Comparison of ENCODE assay signal across 8 cellular contexts in genomic region chr1:38872401-38873026, GRCh38. TPM values are rescaled to one million over a fixed set of nuclear protein-coding genes. Genes with fewer than 3 reads are reported as not detected.
DNase-seq lines count a peak whose midpoint lies in the region; ATAC-seq lines count a peak whose summit lies in the region.

No MANE protein-coding gene starts in this region.

- WGBS in thymus = 7% methylated on average over 25 of the region's 25 CpGs

- H3K4me3 ChIP-seq in duodenal mucosa (ENCODE audit: low read depth in 1 of 2, low read length in 2 of 2) (peak overlapping the region; percentile 85 to 95), mononuclear cell (ENCODE audit: low read length) (peak overlapping the region; percentile 79), thymus (ENCODE audit: low read length) (peak overlapping the region; percentile 79)

- DNase-seq in AG08396 (ENCODE audit: low spot score) (peak; percentile 36), T-helper 9 cell (peak; percentile 7), retina (no peak)

- H3K36me3 ChIP-seq in duodenal mucosa (ENCODE audit: control insufficient read depth in 1 of 2, insufficient read depth in 2 of 2, low read length in 2 of 2) (no peaks in the 10 kb centered on the region), thymus (ENCODE audit: control insufficient read depth, insufficient read depth) (peaks cover 4% of the 10 kb centered on the region)

- ATAC-seq in GM19328 (IDR thresholded peaks at IDR 0.05; ENCODE audit: unreplicated experiment) (peak; percentile 4), HG03378 (IDR thresholded peaks at IDR 0.05; ENCODE audit: unreplicated experiment) (peak; percentile 18)

- H3K27ac ChIP-seq in duodenal mucosa (ENCODE audit: low read depth, low read length) (peak overlapping the region; percentile 27), thymus (ENCODE audit: low read depth) (peak overlapping the region; percentile 62)

- H3K9ac ChIP-seq in duodenal mucosa (ENCODE audit: low read depth in 1 of 2, low read length in 2 of 2) = peak overlapping the region; percentile 70 to 73

- H3K9me3 ChIP-seq in duodenal mucosa (ENCODE audit: control insufficient read depth in 1 of 2, low read length in 2 of 2) (no peaks in the 10 kb centered on the region), mononuclear cell (ENCODE audit: low read depth, low read length) (no peaks in the 10 kb centered on the region), thymus (ENCODE audit: control insufficient read depth) (no peaks in the 10 kb centered on the region)

- H3K4me1 ChIP-seq in duodenal mucosa (ENCODE audit: control insufficient read depth in 1 of 2, insufficient read depth in 2 of 2, low read length in 2 of 2) = peaks cover 11 to 18% of the 10 kb centered on the region in 2 donors
- H3K4me1 ChIP-seq in mononuclear cell (ENCODE audit: insufficient read depth, low read length) = peaks cover 26% of the 10 kb centered on the region
- peaks cover 4% of the 10 kb centered on the region for H3K4me1 ChIP-seq in thymus (ENCODE audit: control insufficient read depth, insufficient read depth, low read length)

- H3K27me3 ChIP-seq in duodenal mucosa (ENCODE audit: control insufficient read depth in 1 of 2, insufficient read depth in 2 of 2, low read length in 2 of 2) (no peaks in the 10 kb centered on the region), mononuclear cell (ENCODE audit: insufficient read depth, low read length) (no peaks in the 10 kb centered on the region), thymus (ENCODE audit: control insufficient read depth, insufficient read depth) (no peaks in the 10 kb centered on the region)

RNA-seq across cellular contexts. Expression of gene MYCBP, which starts 0.6 kb away (rescaled TPM):
- 5.6 TPM for total RNA-seq in mononuclear cell
- polyA plus RNA-seq in thymus = 15.6 TPM

RNA-seq across cellular contexts. Expression of gene GJA9, which starts 8.9 kb away (rescaled TPM):
- total RNA-seq in mononuclear cell = not detected
- polyA plus RNA-seq in thymus = 0.11 TPM

RNA-seq across cellular contexts. Expression of gene RRAGC, which starts 12.9 kb away (rescaled TPM):
- total RNA-seq in mononuclear cell = 13.3 TPM
- 28.6 TPM for polyA plus RNA-seq in thymus
